24 cellular contexts compared by ENCODE assay signal in genomic region chr13:83753912-83754624, GRCh38.
DNase-seq lines count a peak whose midpoint lies in the region; ATAC-seq, FAIRE-seq and TF ChIP-seq lines count a peak whose summit lies in the region.
"Had no signal": no experiment of that assay in that cellular context is flagged by ENCODE, and none has a peak within 500 bp of the region (broad histone marks: within the 10 kb centered on the region; RNA-seq: fewer than 3 reads in every experiment).

No MANE protein-coding gene starts in this region.

- no peak overlapping the region for H3K4me2 ChIP-seq in mesenchymal stem cell (ENCODE audit: low read length, poor library complexity, severe bottlenecking)

- peaks cover 2% of the 10 kb centered on the region for H3K4me1 ChIP-seq in mesenchymal stem cell (ENCODE audit: control insufficient read depth, insufficient read depth, low read depth, low read length)
- no peaks in the 10 kb centered on the region for H3K4me1 ChIP-seq in esophagus squamous epithelium
- H3K4me1 ChIP-seq: right atrium auricular region had no signal

- intact Hi-C loops in esophagus squamous epithelium (cut with DNase I) = no loop called here

- H3K18ac ChIP-seq in mesenchymal stem cell (ENCODE audit: low read depth in 1 of 2, low read length in 2 of 2) = no peak overlapping the region

- no peak overlapping the region for H3K23ac ChIP-seq in mesenchymal stem cell (ENCODE audit: low read length in 2 of 2)

- H2AK5ac ChIP-seq in mesenchymal stem cell (ENCODE audit: low read length, severe bottlenecking) = no peak overlapping the region

- no peak overlapping the region for H3K9ac ChIP-seq in mesenchymal stem cell (ENCODE audit: low read length)

- peak; percentile 71 for DNase-seq in EH (ENCODE audit: low read depth)
- peak; percentile 11 for DNase-seq in NCI-H2107 treated with DMSO at 0.1 percent for 48 hours (lab: John Stamatoyannopoulos, UW; ENCODE audit: unreplicated experiment)
- DNase-seq in bronchial epithelial cell (ENCODE audit: low read depth) = peak; percentile 48
- no peak for DNase-seq in mesenchymal stem cell
- DNase-seq in esophagus squamous epithelium (lab: John Stamatoyannopoulos, UW) = no peak
- no peak for DNase-seq in superior temporal gyrus (ENCODE audit: extremely low spot score)
- DNase-seq: activated CD4-positive, alpha-beta T cell treated with anti-CD3 and anti-CD28 coated beads, Interleukin-2, amount 10 ng/mL, durations not matched to agents 7 days and 5 days; activated gamma-delta T cell treated with Interleukin-2 at 50 U/mL for 16 hours; activated naive CD8-positive, alpha-beta T cell treated with anti-CD3 and anti-CD28 coated beads, Interleukin-2, amount 50 U/mL, for 24 hours; activated T-cell treated with anti-CD3 and anti-CD28 coated beads, Interleukin-2, amount 50 U/mL, for 24 hours; heart right ventricle; NCI-H1436; NCI-H510A treated with DMSO at 0.1 percent for 48 hours; NK-92 treated with Interleukin-12 subunit alpha and Interleukin-12 subunit beta, amount 100 ng/mL, for 24 hours; SHP77; T-helper 9 cell; trophoblast cell had no signal

- H3K27me3 ChIP-seq in bronchial epithelial cell (ENCODE audit: control insufficient read depth, insufficient read depth, low read length) (no peaks in the 10 kb centered on the region), mesenchymal stem cell (ENCODE audit: control insufficient read depth in 1 of 2, insufficient read depth in 1 of 2, low read length in 2 of 2) (no peaks in the 10 kb centered on the region), esophagus squamous epithelium (no peaks in the 10 kb centered on the region)
- H3K27me3 ChIP-seq: heart right ventricle, right atrium auricular region had no signal

- no peak for FAIRE-seq in bronchial epithelial cell (lab: Jason Lieb, UNC)
- FAIRE-seq: GM19239 had no signal

- no peak for TF ChIP-seq CTCF in bronchial epithelial cell (IDR thresholded peaks at IDR 0.05; ENCODE audit: insufficient read depth, low read length, severe bottlenecking)
- no peak for TF ChIP-seq CTCF in esophagus squamous epithelium (IDR thresholded peaks at IDR 0.05)

- no peak overlapping the region for H3K14ac ChIP-seq in mesenchymal stem cell (ENCODE audit: low read length in 2 of 2)

- no peak overlapping the region for H3K4ac ChIP-seq in mesenchymal stem cell (ENCODE audit: low read depth in 1 of 2, low read length in 2 of 2)

- H2AFZ ChIP-seq in mesenchymal stem cell (ENCODE audit: low read depth, low read length) = peak overlapping the region; percentile 29

- H4K8ac ChIP-seq in mesenchymal stem cell (ENCODE audit: low read length) = no peak overlapping the region

- H3K27ac ChIP-seq in mesenchymal stem cell (ENCODE audit: low read length, poor library complexity, severe bottlenecking) (no peak overlapping the region), esophagus squamous epithelium (no peak overlapping the region)
- H3K27ac ChIP-seq: C4-2B, heart right ventricle, right atrium auricular region had no signal

- ATAC-seq in HG02642 (IDR thresholded peaks at IDR 0.05; ENCODE audit: poor library complexity, unreplicated experiment) = no peak
- no peak for ATAC-seq in HG03439 (IDR thresholded peaks at IDR 0.05; ENCODE audit: unreplicated experiment)
- ATAC-seq: activated naive CD8-positive, alpha-beta T cell treated with anti-CD3 and anti-CD28 coated beads, Interleukin-2, amount 50 U/mL, for 24 hours; heart right ventricle; WTC11 had no signal

- no peak overlapping the region for H4K91ac ChIP-seq in mesenchymal stem cell (ENCODE audit: low read length)

- H2BK5ac ChIP-seq in mesenchymal stem cell (ENCODE audit: low read depth, low read length, poor library complexity, severe bottlenecking) = no peak overlapping the region

- H3K9me3 ChIP-seq in mesenchymal stem cell (ENCODE audit: control insufficient read depth, low read length) = peaks cover 13% of the 10 kb centered on the region
- peaks cover 0 to 17% (median 0%) of the 10 kb centered on the region in 3 donors for H3K9me3 ChIP-seq in esophagus squamous epithelium

- no peak overlapping the region for H2BK12ac ChIP-seq in mesenchymal stem cell (ENCODE audit: low read length in 2 of 2)

- no peaks in the 10 kb centered on the region for H3K79me1 ChIP-seq in mesenchymal stem cell (replicated peaks; ENCODE audit: low read length, poor library complexity, severe bottlenecking)

- H3K4me3 ChIP-seq in bronchial epithelial cell (ENCODE audit: low read depth, low read length) (no peak overlapping the region), mesenchymal stem cell (ENCODE audit: insufficient read depth in 1 of 2, low read depth in 1 of 2, low read length in 2 of 2) (no peak overlapping the region), esophagus squamous epithelium (no peak overlapping the region)
- H3K4me3 ChIP-seq: heart right ventricle, lung, right atrium auricular region had no signal

- H3K36me3 ChIP-seq in bronchial epithelial cell (ENCODE audit: control insufficient read depth, insufficient read depth, low read length) (no peaks in the 10 kb centered on the region), mesenchymal stem cell (ENCODE audit: control insufficient read depth in 1 of 2, insufficient read depth in 2 of 2, low read depth in 1 of 2, low read length in 2 of 2) (no peaks in the 10 kb centered on the region), esophagus squamous epithelium (no peaks in the 10 kb centered on the region)
- H3K36me3 ChIP-seq: heart right ventricle, right atrium auricular region had no signal

- TF ChIP-seq POLR2A in esophagus squamous epithelium (IDR thresholded peaks at IDR 0.05) = no peak

- H2BK15ac ChIP-seq in mesenchymal stem cell (ENCODE audit: low read depth, poor library complexity, severe bottlenecking) = no peak overlapping the region

- H2BK120ac ChIP-seq in mesenchymal stem cell (ENCODE audit: low read depth, low read length) = no peak overlapping the region

- WGBS in mesenchymal stem cell = 92% methylated on average over 11 of the region's 11 CpGs
- 45 to 62% methylated on average over 3 to 9 of the region's 11 CpGs for WGBS in esophagus squamous epithelium, 2 donors

Comparison
In these comparisons a context has a peak if more than half of its experiments do, and no peak if none do; other contexts are left out.
1. DNase-seq: peak in EH (single experiment), NCI-H2107 treated with DMSO at 0.1 percent for 48 hours (single experiment) and bronchial epithelial cell (single experiment); none in mesenchymal stem cell (single experiment), esophagus squamous epithelium (single experiment) and superior temporal gyrus (single experiment).